ENCODE assay signal across 2 cellular contexts in genomic region chr17:28338056-28338768, GRCh38.
TF ChIP-seq lines count a peak whose summit lies in the region.

No MANE protein-coding gene starts in this region.

TF ChIP-seq in IMR-90, 13 proteins besides CTCF, POLR2A, EP300 and RAD21:
- TF ChIP-seq USF2 (IDR thresholded peaks at IDR 0.05; ENCODE audit: low read depth, low read length) (no peak), CEBPB (IDR thresholded peaks at IDR 0.05; ENCODE audit: low read depth, low read length) (no peak)

TF ChIP-seq in GM23338, 12 proteins besides CTCF, POLR2A, EP300 and RAD21:
- no peak for TF ChIP-seq ZNF462 (CRISPR knock-in tag; IDR thresholded peaks at IDR 0.05)
TF ChIP-seq in GM23338: peak in this region for 0.
